In the genomic region with DNA sequence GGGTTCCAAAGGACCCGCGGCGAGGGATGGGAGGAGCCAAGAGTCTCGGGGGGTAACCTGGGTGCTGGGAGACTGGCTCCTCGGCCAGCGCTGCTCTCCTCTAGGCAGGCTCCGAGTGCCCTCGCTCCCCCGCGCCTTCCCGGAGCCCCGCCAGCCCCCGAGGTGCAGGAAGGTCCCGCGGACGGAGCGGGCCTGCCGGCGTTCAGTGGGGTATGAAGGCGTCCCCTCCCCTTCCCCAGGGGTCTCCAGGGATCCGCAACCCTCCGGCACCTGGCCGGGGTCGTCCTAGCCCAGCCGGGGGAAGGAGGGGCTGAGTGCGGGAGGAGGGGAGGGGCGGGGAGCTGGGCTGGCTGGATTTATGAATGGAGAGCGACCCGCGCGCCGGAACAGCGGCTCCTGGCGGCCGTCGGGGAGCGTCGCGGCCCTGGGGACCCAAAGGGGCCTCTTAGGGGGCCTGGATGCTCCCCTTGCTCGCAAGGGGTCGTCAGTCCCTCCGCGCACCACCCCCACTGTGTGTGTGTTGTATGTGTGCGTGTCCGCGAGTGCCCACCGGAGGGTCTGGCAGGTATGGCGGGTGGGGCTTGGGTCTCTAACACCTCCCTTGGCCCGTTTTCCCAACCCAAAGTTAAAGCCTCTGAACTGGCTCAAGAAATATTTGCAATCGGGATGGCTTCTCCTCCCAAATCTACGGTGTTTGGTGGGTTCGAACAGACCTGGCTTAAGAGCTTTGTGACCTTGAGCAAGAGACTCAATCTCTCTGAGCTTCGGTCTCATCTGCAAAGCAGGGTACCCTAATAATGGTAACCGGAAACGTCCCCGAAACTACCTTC, we compare ENCODE assay signal across 8 cellular contexts. TPM values are rescaled to one million over a fixed set of nuclear protein-coding genes. Genes with fewer than 3 reads are reported as not detected.
DNase-seq lines count a peak whose midpoint lies in the region; ATAC-seq and TF ChIP-seq lines count a peak whose summit lies in the region.

No MANE protein-coding gene starts in this region.

- dilution Hi-C loops in IMR-90 (cut with HindIII; ENCODE audit: low sequenced_read_pairs, unreplicated experiment), result no loop called here

- H3K36me3 Mint-ChIP-seq in T-helper 17 cell (ENCODE audit: low read depth), result peaks cover 9% of the 10 kb centered on the region

- H3K27me3 ChIP-seq in IMR-90 (ENCODE audit: control insufficient read depth, insufficient read depth, low read length) (peaks cover 38% of the 10 kb centered on the region), left lung (peaks cover 7 to 35% of the 10 kb centered on the region in 2 donors)

- no peak overlapping the region for H3K18ac ChIP-seq in IMR-90 (ENCODE audit: low read depth, low read length)

- TF ChIP-seq CTCF in IMR-90 (conservative IDR thresholded peaks at IDR 0.05; ENCODE audit: low read depth, low read length), result peak; percentile 70
- TF ChIP-seq CTCF in cardiac fibroblast (IDR thresholded peaks at IDR 0.05; ENCODE audit: low read depth, low read length), result peak; percentile 81
- peak; percentile 69 to 73 for TF ChIP-seq CTCF in left lung (IDR thresholded peaks at IDR 0.05)

- H3K4me1 ChIP-seq in IMR-90 (ENCODE audit: control insufficient read depth, insufficient read depth, low read length) (no peaks in the 10 kb centered on the region; the same call in 1 of the 2 replicates), left lung (peaks cover 0 to 8% of the 10 kb centered on the region in 2 donors)

- H2BK15ac ChIP-seq in IMR-90 (ENCODE audit: low read depth, low read length), result no peak overlapping the region

- H4K20me1 ChIP-seq in IMR-90 (ENCODE audit: insufficient read depth, low read length), result no peaks in the 10 kb centered on the region

- no TSS peak for BruUV-seq in IMR-90 (replicated peaks; lab: Mats Ljungman, UMichigan)

- no peak overlapping the region for H2AK9ac ChIP-seq in IMR-90 (replicated peaks; ENCODE audit: low read depth, low read length, poor library complexity)

- no peak overlapping the region for H4K91ac ChIP-seq in IMR-90 (ENCODE audit: insufficient read depth, low read depth, low read length)

- H2BK5ac ChIP-seq in IMR-90 (ENCODE audit: low read depth, low read length, poor library complexity, severe bottlenecking), result no peak overlapping the region

- 39% methylated on average over 12 of the region's 56 CpGs; no CpG with 5 or more reads in 1 of the 2 experiments for WGBS in IMR-90 (ENCODE audit: extremely low coverage in 2 of 2, insufficient read length in 1 of 2), 2 experiments

- CTCF ChIA-PET in IMR-90 (lab: Yijun Ruan, JAX), result interaction anchor here (0.5 to 2.5 kb wide), 5 partner anchors 17 to 606 kb away, joined by 3 to 10 read pairs (median 6); no protein-coding TSS in a partner anchor

- POLR2A ChIA-PET in IMR-90 (lab: Charles Lee; ENCODE audit: unreplicated experiment), result no interaction called here

- no peak overlapping the region for H3K9ac ChIP-seq in IMR-90 (ENCODE audit: low read depth, low read length)

- peaks cover 39% of the 10 kb centered on the region for H3K27me3 Mint-ChIP-seq in T-helper 17 cell

- H3K4me3 ChIP-seq in IMR-90 (ENCODE audit: insufficient read depth, low read depth, low read length), result peak overlapping the region; percentile 54
- H3K4me3 ChIP-seq in cardiac fibroblast (replicated peaks in 1 of 2; ENCODE audit: low read depth in 2 of 2, low read length in 2 of 2), result peak overlapping the region; percentile 40 to 51
- peak overlapping the region; percentile 30 to 31 for H3K4me3 ChIP-seq in left lung

- no peaks in the 10 kb centered on the region for H3K9me3 ChIP-seq in IMR-90 (ENCODE audit: control insufficient read depth, insufficient read depth, low read length)
- no peaks in the 10 kb centered on the region for H3K9me3 ChIP-seq in T-helper 17 cell (ENCODE audit: control insufficient read depth, low read length, poor library complexity, severe bottlenecking)
- no peaks in the 10 kb centered on the region for H3K9me3 ChIP-seq in left lung

- ATAC-seq in IMR-90 (ENCODE audit: low read depth) (peak; percentile 91), T-helper 17 cell (peak; percentile 67), left lung (peak; percentile 88), HG03520 (IDR thresholded peaks at IDR 0.05; ENCODE audit: unreplicated experiment) (no peak)

- H3K23ac ChIP-seq in IMR-90 (ENCODE audit: low read depth, low read length), result no peak overlapping the region

- no peak overlapping the region for H3K27ac Mint-ChIP-seq in T-helper 17 cell

- no peak overlapping the region for H3K14ac ChIP-seq in IMR-90 (replicated peaks; ENCODE audit: low read depth, low read length)

- no peak overlapping the region for H3K27ac ChIP-seq in IMR-90 (ENCODE audit: insufficient read depth, low read length)
- H3K27ac ChIP-seq in left lung, result no peak overlapping the region

- H3K56ac ChIP-seq in IMR-90 (ENCODE audit: extremely low read depth, insufficient read depth, low read length), result no peak overlapping the region

- no peak for TF ChIP-seq POLR2A in IMR-90 (IDR thresholded peaks at IDR 0.05; ENCODE audit: low read depth, low read length)

- no peaks in the 10 kb centered on the region for H3K36me3 ChIP-seq in IMR-90 (ENCODE audit: control insufficient read depth, insufficient read depth, low read length)
- no peaks in the 10 kb centered on the region for H3K36me3 ChIP-seq in left lung

- peaks cover 7% of the 10 kb centered on the region for H3K4me1 Mint-ChIP-seq in T-helper 17 cell

- H2AK5ac ChIP-seq in IMR-90 (ENCODE audit: low read depth, low read length), result no peak overlapping the region

- peak overlapping the region; percentile 91 for H2AFZ ChIP-seq in IMR-90 (replicated peaks; ENCODE audit: low read length, poor library complexity)

- TF ChIP-seq RAD21 in IMR-90 (IDR thresholded peaks at IDR 0.05; ENCODE audit: low read length), result peak; percentile 42

- peak overlapping the region; percentile 93 for H3K4me2 ChIP-seq in IMR-90 (ENCODE audit: low read depth, low read length)

- H2BK120ac ChIP-seq in IMR-90 (ENCODE audit: low read depth, low read length), result no peak overlapping the region

- H3K4ac ChIP-seq in IMR-90 (ENCODE audit: low read depth, low read length), result no peak overlapping the region

- H3K79me1 ChIP-seq in IMR-90 (ENCODE audit: low read depth in 1 of 2, low read length in 2 of 2), result no peaks in the 10 kb centered on the region

- DNase-seq in Daoy (ENCODE audit: low read depth) (peak; percentile 68), IMR-90 (peak; percentile 12), T-helper 17 cell (peak in 2 of 3 donors; percentile 23 to 27), cardiac fibroblast (ENCODE audit: low read depth in 2 of 2) (peak; percentile 42 to 48), left lung (peak in 1 of 2 donors; percentile 82), GM19240 (ENCODE audit: insufficient read length, low spot score) (no peak)
- DNase-seq in stimulated activated CD8-positive, alpha-beta memory T cell treated with anti-CD3 and anti-CD28 coated beads, Interleukin-4, amount 100 ng/mL, for 24 hours (ENCODE audit: low read depth), result peak; percentile 40

- H3K4me3 Mint-ChIP-seq in T-helper 17 cell, result peak overlapping the region; percentile 49

- no peak overlapping the region for H4K8ac ChIP-seq in IMR-90 (ENCODE audit: low read depth in 2 of 2, low read length in 2 of 2)

- no peak overlapping the region for H4K5ac ChIP-seq in IMR-90 (ENCODE audit: low read depth, low read length)

- in situ Hi-C loops in IMR-90 (cut with MboI; ENCODE audit: low sequenced_read_pairs), result loop anchor here (10.0 kb wide), 1 partner anchor 53 kb away; no protein-coding TSS in a partner anchor

- intact Hi-C loops in IMR-90 (cut with micrococcal nuclease), result loop anchor here (1.0 kb wide), 1 partner anchor 54 kb away; no protein-coding TSS in a partner anchor
- intact Hi-C loops in left lung (cut with DNase I), result no loop called here

- H3K9me1 ChIP-seq in IMR-90 (ENCODE audit: insufficient read depth, low read length), result 0 out of 2 replicates have a peak, but pooled peaks cover 6% of the 10 kb centered on the region

- H2BK20ac ChIP-seq in IMR-90 (ENCODE audit: low read depth, low read length), result no peak overlapping the region

TF ChIP-seq in IMR-90, 13 proteins besides CTCF, POLR2A, EP300 and RAD21 (continues in another document):
- no peak for TF ChIP-seq MAFK (IDR thresholded peaks at IDR 0.05; ENCODE audit: low read depth, low read length)
- TF ChIP-seq RFX5 (IDR thresholded peaks at IDR 0.05; ENCODE audit: low read depth, low read length), result no peak
- peak; percentile 53; the same call in 1 of the 2 replicates for TF ChIP-seq MAZ (IDR thresholded peaks at IDR 0.05; ENCODE audit: borderline replicate concordance, low read depth, low read length)
- TF ChIP-seq, protein P1, sequence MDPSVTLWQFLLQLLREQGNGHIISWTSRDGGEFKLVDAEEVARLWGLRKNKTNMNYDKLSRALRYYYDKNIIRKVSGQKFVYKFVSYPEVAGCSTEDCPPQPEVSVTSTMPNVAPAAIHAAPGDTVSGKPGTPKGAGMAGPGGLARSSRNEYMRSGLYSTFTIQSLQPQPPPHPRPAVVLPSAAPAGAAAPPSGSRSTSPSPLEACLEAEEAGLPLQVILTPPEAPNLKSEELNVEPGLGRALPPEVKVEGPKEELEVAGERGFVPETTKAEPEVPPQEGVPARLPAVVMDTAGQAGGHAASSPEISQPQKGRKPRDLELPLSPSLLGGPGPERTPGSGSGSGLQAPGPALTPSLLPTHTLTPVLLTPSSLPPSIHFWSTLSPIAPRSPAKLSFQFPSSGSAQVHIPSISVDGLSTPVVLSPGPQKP (IDR thresholded peaks at IDR 0.05; ENCODE audit: borderline replicate concordance, low read depth, low read length), result no peak
- no peak for TF ChIP-seq CEBPB (IDR thresholded peaks at IDR 0.05; ENCODE audit: low read depth, low read length)
- peak; percentile 63 for TF ChIP-seq SMC3 (IDR thresholded peaks at IDR 0.05; ENCODE audit: low read depth, low read length)

RNA-seq across cellular contexts. Expression of gene HCRTR1, which starts 0.6 kb away (rescaled TPM):
- total RNA-seq in Daoy (2014; rRNA removed; shearing (Covaris generic)), result not detected in 2 replicates
- total RNA-seq in IMR-90 (2012; rRNA removed), result not detected in 2 replicates
- not detected in 2 replicates for polyA plus RNA-seq in IMR-90 (2012; rRNA removed)
- polyA plus RNA-seq in IMR-90 (2012; cell fraction: cytosol; rRNA removed), result not detected in 2 replicates
- 0.09 and 0.12 TPM in 2 replicates for polyA plus RNA-seq in IMR-90 (2012; cell fraction: nucleus; rRNA removed; ENCODE audit: low replicate concordance)
- total RNA-seq in T-helper 17 cell, result not detected
- total RNA-seq in left lung, result not detected

RNA-seq across cellular contexts. Expression of gene PEF1, which starts 26.5 kb away (rescaled TPM):
- 109 and 126 TPM in 2 replicates for total RNA-seq in Daoy (2014; rRNA removed; shearing (Covaris generic))
- total RNA-seq in IMR-90 (2012; rRNA removed) (90.0 and 104 TPM in 2 replicates), T-helper 17 cell (10 to 100 TPM; 44.0 to 47.6 TPM), left lung (10 to 100 TPM; 70.3 to 75.8 TPM)
- 84.2 TPM in 2 replicates for polyA plus RNA-seq in IMR-90 (2012; rRNA removed)
- polyA plus RNA-seq in IMR-90 (2012; cell fraction: cytosol; rRNA removed), result 60.3 and 78.3 TPM in 2 replicates
- 41.2 and 50.2 TPM in 2 replicates for polyA plus RNA-seq in IMR-90 (2012; cell fraction: nucleus; rRNA removed; ENCODE audit: low replicate concordance)

RNA-seq across cellular contexts. Expression of gene TINAGL1, which starts 41.8 kb away (rescaled TPM):
- 29.9 and 39.1 TPM in 2 replicates for total RNA-seq in Daoy (2014; rRNA removed; shearing (Covaris generic))
- total RNA-seq in IMR-90 (2012; rRNA removed), result 0.54 and 0.56 TPM in 2 replicates
- 1.4 and 1.5 TPM in 2 replicates for polyA plus RNA-seq in IMR-90 (2012; rRNA removed)
- polyA plus RNA-seq in IMR-90 (2012; cell fraction: cytosol; rRNA removed), result 0.76 and 2.1 TPM in 2 replicates
- polyA plus RNA-seq in IMR-90 (2012; cell fraction: nucleus; rRNA removed; ENCODE audit: low replicate concordance), result 1.7 and 2.8 TPM in 2 replicates
- total RNA-seq in T-helper 17 cell, result not detected
- total RNA-seq in left lung, result 100 to 1,000 TPM in 1 of 2 donors, 10 to 100 TPM in 1; 66.6 to 106 TPM

Comparison
In these comparisons a context has a peak if more than half of its experiments do, and no peak if none do; other contexts are left out.
1. RNA of gene TINAGL1, which starts 41.8 kb away (total RNA-seq): 66.6 to 106 TPM in left lung and 29.9 to 39.1 TPM in Daoy; 0.54 to 0.56 TPM in IMR-90 and not detected in T-helper 17 cell; every median in the first group is over 10 times any median in the second.
2. Peak in every context shown above with its lines, with median percentiles within 50 percentile points of each other: H3K4me3 ChIP-seq and CTCF ChIP-seq.